Comparison of ENCODE assay signal across 21 cellular contexts in the genomic region with DNA sequence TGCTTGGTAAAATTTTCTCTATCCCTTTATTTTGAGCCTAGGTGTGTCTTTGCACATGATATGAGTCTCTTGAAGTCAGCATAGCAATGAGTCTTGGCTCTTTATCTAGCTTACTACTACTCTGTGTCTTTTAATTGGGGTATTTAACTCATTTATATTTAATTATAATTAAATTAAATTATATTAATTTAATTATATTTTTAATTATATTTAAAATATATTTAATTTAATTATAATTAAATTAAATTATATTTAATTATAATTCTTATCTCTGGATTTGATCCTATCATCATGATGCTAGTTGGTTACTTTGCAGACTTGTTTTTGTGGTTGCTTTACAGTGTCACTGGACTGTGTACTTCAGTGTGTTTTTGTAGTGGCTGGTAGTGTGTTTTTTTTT.
"Had no signal": no experiment of that assay in that cellular context is flagged by ENCODE, and none has a peak within 500 bp of the region (broad histone marks: within the 10 kb centered on the region; RNA-seq: fewer than 3 reads in every experiment).

No MANE protein-coding gene starts in this region.

- H3K27ac Mint-ChIP-seq: immature natural killer cell had no signal

- DNase-seq: dermis blood vessel endothelial cell; dorsolateral prefrontal cortex; effector CD4-positive, alpha-beta T cell; effector memory CD4-positive, alpha-beta T cell; foreskin keratinocyte; heart left ventricle; hypothalamus; immature natural killer cell; islet precursor cell; left cardiac atrium; left lung; left ventricle myocardium superior; lower lobe of right lung; mesenchymal stem cell; midbrain had no signal

- H3K4me1 Mint-ChIP-seq: immature natural killer cell had no signal

- H3K4me3 ChIP-seq: coronary artery, dorsolateral prefrontal cortex, esophagus muscularis mucosa, gastroesophageal sphincter, heart left ventricle, hepatocyte, left lung, lower lobe of right lung had no signal

- ATAC-seq: foreskin keratinocyte, gastroesophageal sphincter, heart left ventricle, left cardiac atrium, left lung, left ventricle myocardium superior, lower lobe of right lung had no signal

- H3K27me3 ChIP-seq: esophagus muscularis mucosa, foreskin keratinocyte, gastroesophageal sphincter, hepatocyte, left lung had no signal

- H3K36me3 Mint-ChIP-seq: immature natural killer cell had no signal

- H3K4me3 Mint-ChIP-seq: immature natural killer cell had no signal

- H3K9me3 ChIP-seq: gastroesophageal sphincter, left lung, lower lobe of right lung had no signal

- H3K4me1 ChIP-seq: esophagus muscularis mucosa, foreskin keratinocyte, gastroesophageal sphincter, heart left ventricle, left lung, lower lobe of right lung had no signal

- H3K36me3 ChIP-seq: esophagus muscularis mucosa, gastroesophageal sphincter, heart left ventricle, left lung, lower lobe of right lung had no signal

- H3K27ac ChIP-seq: coronary artery, dorsolateral prefrontal cortex, esophagus muscularis mucosa, foreskin keratinocyte, gastroesophageal sphincter, heart left ventricle, hepatocyte, left lung, lower lobe of right lung had no signal

- FAIRE-seq: endothelial cell of umbilical vein, frontal cortex had no signal
